In the genomic region with DNA sequence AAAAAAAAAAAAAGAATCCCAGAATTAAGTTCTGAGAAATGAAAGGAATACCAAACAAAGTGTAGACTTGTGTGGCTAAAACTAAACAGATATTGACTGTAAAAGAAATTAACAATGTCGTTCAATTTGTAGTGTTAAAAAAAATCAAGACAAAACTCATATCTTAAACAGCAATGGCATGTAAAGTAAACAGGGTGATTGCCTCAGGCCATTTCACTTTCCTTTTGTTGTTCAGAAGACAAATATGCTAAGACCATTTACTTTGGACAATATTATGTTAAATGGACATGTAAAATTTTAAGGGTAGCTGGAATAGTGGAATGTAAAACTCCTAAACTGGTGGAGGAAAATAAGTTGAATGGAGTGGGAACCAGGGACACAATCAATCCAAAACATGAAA, we compare ENCODE assay signal across 19 cellular contexts.
DNase-seq lines count a peak whose midpoint lies in the region; TF ChIP-seq lines count a peak whose summit lies in the region.
"Had no signal": no experiment of that assay in that cellular context is flagged by ENCODE, and none has a peak within 500 bp of the region (broad histone marks: within the 10 kb centered on the region; RNA-seq: fewer than 3 reads in every experiment).

No MANE protein-coding gene starts in this region.

- H3K9me3 ChIP-seq in OCI-LY1 (ENCODE audit: low read length) (0 out of 2 replicates have a peak, but pooled peaks cover 6% of the 10 kb centered on the region), endodermal cell (ENCODE audit: control insufficient read depth, low read length) (peaks cover 12% of the 10 kb centered on the region)
- H3K9me3 ChIP-seq: SJSA1 had no signal

- H3K36me3 ChIP-seq in OCI-LY1 (ENCODE audit: insufficient read depth, low read length) (no peaks in the 10 kb centered on the region), endodermal cell (ENCODE audit: control insufficient read depth, insufficient read depth, low read length) (no peaks in the 10 kb centered on the region)
- H3K36me3 ChIP-seq: SJSA1 had no signal

- TF ChIP-seq CTCF in OCI-LY1 (IDR thresholded peaks at IDR 0.05; ENCODE audit: low read length): no peak
- no peak for TF ChIP-seq CTCF in endodermal cell (conservative IDR thresholded peaks at IDR 0.05)
- TF ChIP-seq CTCF in progenitor cell of endocrine pancreas (IDR thresholded peaks at IDR 0.05; ENCODE audit: unreplicated experiment): no peak

- H3K27me3 ChIP-seq in OCI-LY1 (ENCODE audit: insufficient read depth, low read length): no peaks in the 10 kb centered on the region
- H3K27me3 ChIP-seq in endodermal cell (ENCODE audit: control insufficient read depth, insufficient read depth, low read length, poor library complexity, severe bottlenecking): no peaks in the 10 kb centered on the region
- H3K27me3 ChIP-seq: SJSA1 had no signal

- peaks cover 7% of the 10 kb centered on the region for H3K36me3 Mint-ChIP-seq in endodermal cell (ENCODE audit: low read depth)
- H3K36me3 Mint-ChIP-seq in progenitor cell of endocrine pancreas (ENCODE audit: insufficient read depth): no peaks in the 10 kb centered on the region
- H3K36me3 Mint-ChIP-seq: CD14-positive monocyte had no signal

- H3K4me1 Mint-ChIP-seq in endodermal cell (peaks cover 20% of the 10 kb centered on the region), progenitor cell of endocrine pancreas (ENCODE audit: low read depth) (peaks cover 24% of the 10 kb centered on the region)
- H3K4me1 Mint-ChIP-seq: CD14-positive monocyte had no signal

- no peaks in the 10 kb centered on the region for H3K79me2 ChIP-seq in OCI-LY1 (ENCODE audit: insufficient read depth, low read length)

- no peaks in the 10 kb centered on the region for H3K9me2 ChIP-seq in OCI-LY1 (ENCODE audit: low read depth, low read length)

- H3K27ac ChIP-seq in OCI-LY1 (ENCODE audit: low read depth, low read length, poor library complexity, severe bottlenecking): no peak overlapping the region
- H3K27ac ChIP-seq in endodermal cell (ENCODE audit: low read depth, low read length): no peak overlapping the region
- H3K27ac ChIP-seq: SJSA1 had no signal

- H3K4me1 ChIP-seq in OCI-LY1 (ENCODE audit: insufficient read depth, low read length, severe bottlenecking): peaks cover 19% of the 10 kb centered on the region
- no peaks in the 10 kb centered on the region for H3K4me1 ChIP-seq in endodermal cell (ENCODE audit: control insufficient read depth, insufficient read depth, low read length)
- H3K4me1 ChIP-seq: SJSA1 had no signal

- H3K27me3 Mint-ChIP-seq in endodermal cell (ENCODE audit: insufficient read depth): no peaks in the 10 kb centered on the region
- no peaks in the 10 kb centered on the region for H3K27me3 Mint-ChIP-seq in progenitor cell of endocrine pancreas

- H4K20me1 ChIP-seq in OCI-LY1 (ENCODE audit: insufficient read depth, low read length): no peaks in the 10 kb centered on the region

- no peaks in the 10 kb centered on the region for H3F3A ChIP-seq in OCI-LY1 (ENCODE audit: insufficient read depth, low read length)

- H3K4me3 Mint-ChIP-seq in endodermal cell (no peak overlapping the region), progenitor cell of endocrine pancreas (ENCODE audit: low read depth) (peak overlapping the region; percentile 29)
- H3K4me3 Mint-ChIP-seq: CD14-positive monocyte had no signal

- H2AFZ ChIP-seq in OCI-LY1 (ENCODE audit: low read length): peak overlapping the region; percentile 44

- H3K4me3 ChIP-seq in OCI-LY1 (ENCODE audit: low read depth, low read length, poor library complexity, severe bottlenecking): no peak overlapping the region
- H3K4me3 ChIP-seq in endodermal cell (ENCODE audit: low read length): peak overlapping the region; percentile 16
- H3K4me3 ChIP-seq: K562, SJSA1 had no signal

- 94% methylated on average over 1 of the region's 1 CpG; no CpG with 5 or more reads in 1 of the 2 experiments for WGBS in endodermal cell (ENCODE audit: insufficient coverage in 1 of 2, insufficient read length in 1 of 2), 2 experiments

- no peak overlapping the region for H3K9ac ChIP-seq in OCI-LY1 (ENCODE audit: low read length)
- no peak overlapping the region for H3K9ac ChIP-seq in endodermal cell (ENCODE audit: extremely low read depth, low read length, poor library complexity, severe bottlenecking)

- H3K9me3 Mint-ChIP-seq in endodermal cell (peaks cover 14% of the 10 kb centered on the region), progenitor cell of endocrine pancreas (ENCODE audit: low read depth) (peaks cover 2% of the 10 kb centered on the region)

- H3K4me2 ChIP-seq in OCI-LY1 (ENCODE audit: low read length): no peak overlapping the region

- DNase-seq in ELR (ENCODE audit: low read depth) (peak; percentile 58), endodermal cell (no peak), progenitor cell of endocrine pancreas (ENCODE audit: low spot score, unreplicated experiment) (no peak), cerebellar cortex (ENCODE audit: low spot score) (no peak), SW 1271 (lab: John Stamatoyannopoulos, UW) (no peak), NCI-H510A treated with DMSO at 0.1 percent for 48 hours (lab: John Stamatoyannopoulos, UW) (no peak), OCI-M2 (lab: John Stamatoyannopoulos, UW; ENCODE audit: unreplicated experiment) (no peak)
- DNase-seq: AML-193, DMS79 treated with DMSO at 0.1 percent for 48 hours, GDM1, HCEC 1CT, MV-4-11, NCI-H1694 treated with DMSO at 0.1 percent for 48 hours, NCI-H510A, NCI-H774 had no signal

- H3K27ac Mint-ChIP-seq in endodermal cell (no peak overlapping the region), progenitor cell of endocrine pancreas (peak overlapping the region; percentile 53)
- H3K27ac Mint-ChIP-seq: CD14-positive monocyte had no signal
